Comparison of ENCODE assay signal across 8 cellular contexts in the genomic region with DNA sequence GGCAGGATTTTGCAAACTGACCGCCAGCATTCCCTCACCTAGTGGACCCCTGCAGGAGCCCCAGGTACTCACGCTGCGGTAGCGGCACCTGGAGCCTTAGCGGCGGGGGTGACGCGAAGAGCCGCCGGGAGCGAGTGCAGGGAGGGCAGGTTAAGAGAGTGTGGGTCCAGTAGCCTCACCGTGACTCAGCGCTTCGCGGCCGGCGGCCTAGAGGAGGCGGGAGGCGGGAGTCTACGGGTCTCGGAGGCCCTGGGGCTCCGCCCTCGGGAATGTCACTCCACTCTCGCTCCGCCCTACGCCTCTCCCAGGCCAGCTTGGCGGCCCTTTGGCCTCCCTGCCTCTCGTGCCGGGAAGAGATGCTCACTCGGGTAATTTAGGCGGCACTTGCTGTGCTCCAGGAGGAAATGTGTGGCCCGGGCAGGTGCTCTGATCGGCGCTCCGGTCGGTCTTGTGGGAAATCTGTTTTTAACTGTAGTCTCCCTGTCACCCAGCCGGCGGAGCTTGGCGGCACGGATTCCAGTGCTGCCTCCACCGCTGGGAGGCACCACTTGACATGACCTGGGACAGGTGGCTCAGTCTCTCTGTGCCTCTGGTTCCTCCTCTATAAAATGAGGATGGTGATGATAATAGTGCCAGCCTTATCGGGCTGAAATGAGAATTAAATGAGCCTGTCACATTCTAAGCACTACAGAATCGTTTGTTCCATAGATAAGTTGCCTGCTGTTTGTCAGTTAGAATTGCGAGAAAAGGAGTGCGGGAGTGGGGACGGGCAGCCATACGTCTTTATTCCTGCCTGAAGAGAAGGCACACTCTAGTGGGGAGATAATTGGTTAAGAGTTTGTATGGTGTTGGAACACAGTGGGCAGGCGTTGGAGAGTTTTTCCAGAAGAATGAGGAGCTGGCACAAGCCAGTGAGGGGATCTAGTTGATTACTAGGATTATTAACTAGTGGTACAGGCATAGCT. TPM values are rescaled to one million over a fixed set of nuclear protein-coding genes. Genes with fewer than 3 reads are reported as not detected.
DNase-seq lines count a peak whose midpoint lies in the region; ATAC-seq and TF ChIP-seq lines count a peak whose summit lies in the region.

TSS of gene PIR (minus strand) at position 216 of the 965 bp plus-strand sequence. CDS start 2,076 bp downstream, outside the sequence.

- peak within 1 kb of the TSS; percentile 82 for H3K4me3 Mint-ChIP-seq in Caco-2 (ENCODE audit: unreplicated experiment)

- no peaks in the 10 kb centered on the region for H3K9me3 Mint-ChIP-seq in Caco-2 (ENCODE audit: unreplicated experiment)

- H3K27ac Mint-ChIP-seq in Caco-2 (ENCODE audit: unreplicated experiment), result peak within 1 kb of the TSS; percentile 68

- TF ChIP-seq CTCF in Caco-2 (IDR thresholded peaks at IDR 0.05; ENCODE audit: insufficient read depth in 1 of 2, low read depth in 1 of 2, low read length in 1 of 2, severe bottlenecking in 1 of 2, unreplicated experiment in 1 of 2) (peak in 1 of 2 experiments; percentile 57), HL-60 (IDR thresholded peaks at IDR 0.05; ENCODE audit: insufficient read depth, low read length) (no peak)

- CTCF ChIA-PET in Caco-2 (lab: Charles Lee), result interaction anchor here (1.2 kb wide), 1 partner anchor 75 kb away, joined by 6 read pairs; no protein-coding TSS in a partner anchor

- peak within 1 kb of the TSS; percentile 53 for H3K4me3 ChIP-seq in Caco-2 (ENCODE audit: low read depth, low read length)
- H3K4me3 ChIP-seq in HL-60 (replicated peaks; ENCODE audit: insufficient read depth, low read length), result peak within 1 kb of the TSS; percentile 43

- DNase-seq in Caco-2, result peak; percentile 90 to 91
- DNase-seq in HL-60 (ENCODE audit: low read depth in 1 of 2, low spot score in 1 of 2), result peak in 1 of 2 experiments; percentile 67
- DNase-seq in NOMO-1 (lab: John Stamatoyannopoulos, UW; ENCODE audit: unreplicated experiment in 2 of 2), result peak; percentile 84 to 86
- peak; percentile 76 for DNase-seq in activated CD8-positive, alpha-beta memory T cell treated with anti-CD3 and anti-CD28 coated beads, Interleukin-2, amount 50 U/mL, for 48 hours
- peak; percentile 22 for DNase-seq in epithelial cell of prostate (ENCODE audit: low read depth, low spot score)
- peak; percentile 70 for DNase-seq in middle frontal gyrus (ENCODE audit: extremely low spot score, low spot score)
- DNase-seq in stimulated activated CD8-positive, alpha-beta memory T cell treated with anti-CD3 and anti-CD28 coated beads, Interleukin-4, amount 100 ng/mL, for 48 hours, result peak; percentile 71

- BruUV-seq in Caco-2 (replicated peaks; lab: Mats Ljungman, UMichigan), result no TSS peak

- no peaks in the 10 kb centered on the region for H3K9me3 ChIP-seq in Caco-2

- intact Hi-C loops in Caco-2 (cut with micrococcal nuclease; ENCODE audit: unreplicated experiment), result loop anchor here (1.0 to 5.0 kb wide), 2 partner anchors 22 to 179 kb away; no protein-coding TSS in a partner anchor

- peak; percentile 87 for ATAC-seq in GM19468 (IDR thresholded peaks at IDR 0.05; ENCODE audit: extremely low read depth, unreplicated experiment)

- H3K27me3 ChIP-seq in Caco-2 (replicated peaks; ENCODE audit: control insufficient read depth, insufficient read depth, low read length), result no peaks in the 10 kb centered on the region
- H3K27me3 ChIP-seq in HL-60 (ENCODE audit: insufficient read depth, poor library complexity, severe bottlenecking), result peaks cover 2% of the 10 kb centered on the region

- H3K36me3 ChIP-seq in Caco-2 (ENCODE audit: control insufficient read depth, insufficient read depth, low read length), result no peaks in the 10 kb centered on the region

- H3K36me3 Mint-ChIP-seq in Caco-2 (ENCODE audit: insufficient read depth, unreplicated experiment), result no peaks in the 10 kb centered on the region

- H3K4me1 Mint-ChIP-seq in Caco-2 (ENCODE audit: low read depth, unreplicated experiment), result peaks cover 6% of the 10 kb centered on the region

- no peaks in the 10 kb centered on the region for H3K27me3 Mint-ChIP-seq in Caco-2 (ENCODE audit: insufficient read depth, unreplicated experiment)

- H3K4me1 ChIP-seq in Caco-2, result 0 out of 2 replicates have a peak, but pooled peaks cover 6% of the 10 kb centered on the region

- POLR2A ChIA-PET in Caco-2 (lab: Charles Lee), result no interaction called here

- H3K27ac ChIP-seq in HL-60 (replicated peaks) (no peak within 1 kb of the TSS), epithelial cell of prostate (peak within 1 kb of the TSS; percentile 56)

RNA-seq across cellular contexts. Expression of gene PIR, which starts in this region (rescaled TPM):
- total RNA-seq in Caco-2 (2022), result 12.0 and 15.7 TPM in 2 replicates
